In the genomic region with DNA sequence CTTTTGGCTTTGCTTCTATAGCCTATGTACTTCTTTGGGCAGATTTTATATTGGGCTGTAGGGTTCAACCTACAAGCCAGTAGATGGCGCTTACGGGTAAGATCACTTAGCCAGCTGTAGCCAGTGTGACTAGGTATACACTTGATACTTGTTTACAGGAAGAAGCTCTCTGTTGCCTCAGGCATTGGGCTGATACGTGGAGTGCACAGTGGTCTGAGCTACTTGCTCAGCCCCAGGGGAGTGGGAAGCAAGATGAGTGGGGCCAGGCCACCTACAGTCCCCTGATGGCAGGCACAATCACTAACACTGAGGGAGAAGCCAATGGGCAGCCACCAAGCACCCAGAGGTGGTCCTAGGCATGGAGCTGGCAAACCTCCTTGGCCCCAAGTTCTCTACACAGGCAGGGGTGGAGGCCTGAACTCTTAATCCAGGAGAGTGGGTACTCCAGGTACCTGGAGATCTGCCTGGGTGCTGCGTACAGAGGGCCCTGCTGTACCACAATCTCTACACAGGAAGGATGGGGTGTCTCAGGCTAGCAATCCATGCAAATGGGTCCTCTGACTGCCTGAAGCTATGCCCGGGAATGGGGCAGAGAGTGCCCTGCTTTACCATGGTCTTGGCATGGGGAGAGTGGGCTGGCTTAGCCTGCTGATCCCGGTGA, we compare ENCODE assay signal across 8 cellular contexts.
DNase-seq lines count a peak whose midpoint lies in the region; TF ChIP-seq lines count a peak whose summit lies in the region.

No MANE protein-coding gene starts in this region.

- H3K4me1 Mint-ChIP-seq in activated CD4-positive, alpha-beta memory T cell treated with anti-CD3 and anti-CD28 coated beads, Interleukin-2, amount 10 ng/mL, durations not matched to agents 7 days and 5 days = peaks cover 11% of the 10 kb centered on the region

- no peaks in the 10 kb centered on the region for H3K36me3 Mint-ChIP-seq in activated CD4-positive, alpha-beta memory T cell treated with anti-CD3 and anti-CD28 coated beads, Interleukin-2, amount 10 ng/mL, durations not matched to agents 7 days and 5 days (ENCODE audit: low read depth)

- peak overlapping the region; percentile 79 for H3K27ac Mint-ChIP-seq in activated CD4-positive, alpha-beta memory T cell treated with anti-CD3 and anti-CD28 coated beads, Interleukin-2, amount 10 ng/mL, durations not matched to agents 7 days and 5 days

- POLR2A ChIA-PET in activated CD4-positive, alpha-beta memory T cell treated with anti-CD3 and anti-CD28 coated beads, Interleukin-2, amount 10 ng/mL, durations not matched to agents 7 days and 5 days (lab: Charles Lee) = interaction anchor here (0.9 to 2.0 kb wide), 2 partner anchors 22 to 180 kb away, joined by 3 to 9 read pairs; partner anchors contain the start of genes CENPO and PTRHD1

- no peak overlapping the region for H3K4me3 Mint-ChIP-seq in activated CD4-positive, alpha-beta memory T cell treated with anti-CD3 and anti-CD28 coated beads, Interleukin-2, amount 10 ng/mL, durations not matched to agents 7 days and 5 days

- no peak overlapping the region for H3K4me3 ChIP-seq in NB4 (ENCODE audit: low read depth, low read length)

- TF ChIP-seq CTCF in GM20000 (IDR thresholded peaks at IDR 0.05; ENCODE audit: extremely low read depth, missing control alignments) (no peak), NB4 (IDR thresholded peaks at IDR 0.05; ENCODE audit: low read depth, low read length) (peak; percentile 85)

- TF ChIP-seq POLR2A in NB4 (IDR thresholded peaks at IDR 0.05; ENCODE audit: extremely low read depth, insufficient read length) = no peak

- peak; percentile 83 for DNase-seq in DMS53 treated with DMSO at 0.1 percent for 48 hours (lab: John Stamatoyannopoulos, UW; ENCODE audit: unreplicated experiment)
- peak; percentile 53 for DNase-seq in GM20000 (ENCODE audit: low spot score)
- DNase-seq in NB4 (ENCODE audit: low read depth) = peak; percentile 82
- peak; percentile 60 for DNase-seq in activated CD4-positive, alpha-beta memory T cell treated with anti-CD3 and anti-CD28 coated beads, Interleukin-2, amount 10 ng/mL, durations not matched to agents 7 days and 5 days
- peak; percentile 78 for DNase-seq in islet precursor cell
- DNase-seq in C1 segment of cervical spinal cord (lab: John Stamatoyannopoulos, UW) = no peak
- no peak for DNase-seq in effector CD8-positive, alpha-beta T cell (lab: John Stamatoyannopoulos, UW)
- DNase-seq in NCI-H1930 (lab: John Stamatoyannopoulos, UW) = no peak

- CTCF ChIA-PET in activated CD4-positive, alpha-beta memory T cell treated with anti-CD3 and anti-CD28 coated beads, Interleukin-2, amount 10 ng/mL, durations not matched to agents 7 days and 5 days (lab: Charles Lee) = interaction anchor here (0.5 to 4.4 kb wide), 22 partner anchors 9 to 359 kb away, joined by 3 to 48 read pairs (median 4); partner anchors contain the start of genes CENPO and PTRHD1

- H3K27me3 Mint-ChIP-seq in activated CD4-positive, alpha-beta memory T cell treated with anti-CD3 and anti-CD28 coated beads, Interleukin-2, amount 10 ng/mL, durations not matched to agents 7 days and 5 days = no peaks in the 10 kb centered on the region

- H3K9me3 Mint-ChIP-seq in activated CD4-positive, alpha-beta memory T cell treated with anti-CD3 and anti-CD28 coated beads, Interleukin-2, amount 10 ng/mL, durations not matched to agents 7 days and 5 days = no peaks in the 10 kb centered on the region

Comparison
In these comparisons a context has a peak if more than half of its experiments do, and no peak if none do; other contexts are left out.
1. DNase-seq: peak in DMS53 treated with DMSO at 0.1 percent for 48 hours (single experiment), GM20000 (single experiment), NB4 (single experiment), activated CD4-positive, alpha-beta memory T cell treated with anti-CD3 and anti-CD28 coated beads, Interleukin-2, amount 10 ng/mL, durations not matched to agents 7 days and 5 days (single experiment) and islet precursor cell (single experiment); none in C1 segment of cervical spinal cord (0 of 14), effector CD8-positive, alpha-beta T cell (single experiment) and NCI-H1930 (0 of 2).